In genomic region chr1:88608139-88608943, GRCh38 we compare ENCODE assay signal across 8 cellular contexts.
A peak's percentile ranks its signal among the peaks of the same experiment; 100 is the strongest.
DNase-seq lines count a peak whose midpoint lies in the region; ATAC-seq and TF ChIP-seq lines count a peak whose summit lies in the region.

No MANE protein-coding gene starts in this region.

- peaks cover 28% of the 10 kb centered on the region for H3K27me3 ChIP-seq in left ventricle myocardium inferior (ENCODE audit: low read depth)
- no peaks in the 10 kb centered on the region for H3K27me3 ChIP-seq in MG63

- H3K4me3 Mint-ChIP-seq in chondrocyte (ENCODE audit: unreplicated experiment) = no peak overlapping the region
- no peak overlapping the region for H3K4me3 Mint-ChIP-seq in osteocyte (ENCODE audit: unreplicated experiment)

- H3K27me3 Mint-ChIP-seq in chondrocyte (ENCODE audit: low read depth) = peaks cover 4% of the 10 kb centered on the region
- peaks cover 14% of the 10 kb centered on the region for H3K27me3 Mint-ChIP-seq in osteocyte (ENCODE audit: unreplicated experiment)

- H3K27ac ChIP-seq in left ventricle myocardium inferior (replicated peaks) = no peak overlapping the region

- H3K36me3 Mint-ChIP-seq in chondrocyte (ENCODE audit: low read depth) (no peaks in the 10 kb centered on the region), osteocyte (ENCODE audit: unreplicated experiment) (no peaks in the 10 kb centered on the region)

- H3K27ac Mint-ChIP-seq in chondrocyte (ENCODE audit: unreplicated experiment) (no peak overlapping the region), osteocyte (ENCODE audit: unreplicated experiment) (no peak overlapping the region)

- H3K4me1 Mint-ChIP-seq in chondrocyte (ENCODE audit: low read depth) (peaks cover 4% of the 10 kb centered on the region), osteocyte (ENCODE audit: unreplicated experiment) (peaks cover 4% of the 10 kb centered on the region)

- TF ChIP-seq CTCF in left ventricle myocardium inferior (IDR thresholded peaks at IDR 0.05; ENCODE audit: borderline replicate concordance) (peak; percentile 45), chondrocyte (IDR thresholded peaks at IDR 0.05) (peak; percentile 84), osteocyte (IDR thresholded peaks at IDR 0.05) (peak; percentile 62)

- H3K9me3 Mint-ChIP-seq in chondrocyte (ENCODE audit: low read depth) (no peaks in the 10 kb centered on the region), osteocyte (ENCODE audit: unreplicated experiment) (no peaks in the 10 kb centered on the region)

- no peaks in the 10 kb centered on the region for H3K9me3 ChIP-seq in left ventricle myocardium inferior (replicated peaks)
- no peaks in the 10 kb centered on the region for H3K9me3 ChIP-seq in MG63

- H3K4me1 ChIP-seq in left ventricle myocardium inferior = peaks cover 7% of the 10 kb centered on the region

- DNase-seq in left ventricle myocardium inferior (no peak), Right ventricle myocardium superior (no peak), NCI-H526 (lab: John Stamatoyannopoulos, UW) (peak; percentile 12 to 35), chondrocyte (ENCODE audit: low spot score) (no peak), osteocyte (ENCODE audit: extremely low spot score, unreplicated experiment) (no peak), MG63 (no peak), C1 segment of cervical spinal cord (lab: John Stamatoyannopoulos, UW) (no peak)

- ATAC-seq in Right ventricle myocardium superior (ENCODE audit: poor library complexity) (no peak), HG02870 (IDR thresholded peaks at IDR 0.05; ENCODE audit: unreplicated experiment) (peak; percentile 81)

- H3K4me3 ChIP-seq in left ventricle myocardium inferior (no peak overlapping the region), MG63 (no peak overlapping the region)

- intact Hi-C loops in left ventricle myocardium inferior (cut with micrococcal nuclease) = no loop called here
- intact Hi-C loops in Right ventricle myocardium superior (cut with DNase I) = no loop called here

- no peaks in the 10 kb centered on the region for H3K36me3 ChIP-seq in left ventricle myocardium inferior
- H3K36me3 ChIP-seq in MG63 = no peaks in the 10 kb centered on the region

Comparison
In these comparisons a context has a peak if more than half of its experiments do, and no peak if none do; other contexts are left out.
1. DNase-seq: peak in NCI-H526 (2 of 2); none in left ventricle myocardium inferior (single experiment), Right ventricle myocardium superior (single experiment), chondrocyte (single experiment), osteocyte (single experiment), MG63 (single experiment) and C1 segment of cervical spinal cord (0 of 14).
2. Peak in every context shown above with its lines, with median percentiles within 50 percentile points of each other: CTCF ChIP-seq.